ENCODE assay signal across 17 cellular contexts in genomic region chr19:2138061-2138728, GRCh38. TPM values are rescaled to one million over a fixed set of nuclear protein-coding genes. Genes with fewer than 3 reads are reported as not detected.
DNase-seq lines count a peak whose midpoint lies in the region; ATAC-seq and TF ChIP-seq lines count a peak whose summit lies in the region.
"Had no signal": no experiment of that assay in that cellular context is flagged by ENCODE, and none has a peak within 500 bp of the region (broad histone marks: within the 10 kb centered on the region; RNA-seq: fewer than 3 reads in every experiment).

No MANE protein-coding gene starts in this region.

- WGBS in GM23248 (ENCODE audit: low coverage in 1 of 2, low lambda C conversion rate in 2 of 2, missing lambda C conversion rate in 2 of 2), 2 experiments = 70 to 71% methylated on average over 23 of the region's 23 CpGs

- no peaks in the 10 kb centered on the region for H4K20me1 ChIP-seq in GM23248 (ENCODE audit: insufficient read depth)

- peaks cover 100% of the 10 kb centered on the region for H3K79me2 ChIP-seq in GM23248 (ENCODE audit: insufficient read depth)

- H2AFZ ChIP-seq in GM23248 = no peak overlapping the region
- H2AFZ ChIP-seq: GM23338 had no signal

- CTCF ChIA-PET in GM10248 (lab: Yijun Ruan, JAX) = interaction anchor here (1.4 kb wide), 1 partner anchor 10 kb away, joined by 3 read pairs; no protein-coding TSS in a partner anchor

- no peaks in the 10 kb centered on the region for H3F3A ChIP-seq in GM23248 (ENCODE audit: insufficient read depth)

- H3K4me1 ChIP-seq in right atrium auricular region (peaks cover 0 to 14% of the 10 kb centered on the region in 2 donors), skeletal muscle tissue (ENCODE audit: control insufficient read depth in 3 of 3, insufficient read depth in 3 of 3, low read length in 3 of 3) (peaks cover 14 to 31% (median 25%) of the 10 kb centered on the region in 3 donors), GM23248 (ENCODE audit: insufficient read depth) (no peaks in the 10 kb centered on the region)
- H3K4me1 ChIP-seq: Caco-2 had no signal

- ATAC-seq in Right ventricle myocardium superior (ENCODE audit: poor library complexity) (peak; percentile 84), left lobe of liver (peak; percentile 43)
- ATAC-seq: GM23338 had no signal

- H3K36me3 ChIP-seq in right atrium auricular region (peaks cover 24% of the 10 kb centered on the region), skeletal muscle tissue (ENCODE audit: control insufficient read depth in 3 of 3, insufficient read depth in 3 of 3, low read length in 3 of 3) (peaks cover 19 to 26% (median 23%) of the 10 kb centered on the region in 3 donors), GM23248 (ENCODE audit: low read depth) (no peaks in the 10 kb centered on the region; the same call in 1 of the 2 replicates), brain microvascular endothelial cell (replicated peaks) (peaks cover 43% of the 10 kb centered on the region)

- H3K9me2 ChIP-seq in GM23248 (ENCODE audit: insufficient read depth) = no peaks in the 10 kb centered on the region

- H3K9ac ChIP-seq in skeletal muscle tissue (ENCODE audit: low read depth in 1 of 3, low read length in 3 of 3) = peak overlapping the region in 1 of 3 donors; percentile 57
- H3K9ac ChIP-seq in GM23248 = no peak overlapping the region

- H3K27ac ChIP-seq in right atrium auricular region (peak overlapping the region in 1 of 2 donors; percentile 42), skeletal muscle tissue (ENCODE audit: low read depth, low read length) (peak overlapping the region; percentile 38), GM23248 (no peak overlapping the region), brain microvascular endothelial cell (no peak overlapping the region)
- H3K27ac ChIP-seq: C4-2B, HL-60 had no signal

- H3K4me3 ChIP-seq in right atrium auricular region (no peak overlapping the region), skeletal muscle tissue (ENCODE audit: low read length in 3 of 3) (no peak overlapping the region), GM23248 (no peak overlapping the region), brain microvascular endothelial cell (ENCODE audit: low read depth, low read length) (no peak overlapping the region)
- H3K4me3 ChIP-seq: GM23338 had no signal

- intact Hi-C loops in Right ventricle myocardium superior (cut with DNase I) = no loop called here

- peak; percentile 69 for DNase-seq in Right ventricle myocardium superior
- DNase-seq in right atrium auricular region (ENCODE audit: low spot score) = no peak
- peak; percentile 67 for DNase-seq in cerebellum (ENCODE audit: low spot score)
- peak; percentile 47 for DNase-seq in left lobe of liver (ENCODE audit: low spot score)
- DNase-seq in GM23248 = no peak
- DNase-seq in GM10248 (ENCODE audit: extremely low spot score) = no peak
- DNase-seq in brain microvascular endothelial cell = no peak
- DNase-seq: Caco-2, KG1, NCI-H1092, NCI-H2227 treated with DMSO at 0.1 percent for 48 hours, NCI-H526, OCI-M1 had no signal

- H3K27me3 ChIP-seq in right atrium auricular region (no peaks in the 10 kb centered on the region), skeletal muscle tissue (ENCODE audit: control insufficient read depth in 3 of 3, insufficient read depth in 3 of 3, low read length in 3 of 3) (no peaks in the 10 kb centered on the region), GM23248 (replicated peaks; ENCODE audit: insufficient read depth) (no peaks in the 10 kb centered on the region), brain microvascular endothelial cell (replicated peaks) (no peaks in the 10 kb centered on the region)

- H3K9me3 ChIP-seq in right atrium auricular region (no peaks in the 10 kb centered on the region), skeletal muscle tissue (ENCODE audit: control insufficient read depth in 3 of 3, low read length in 3 of 3) (no peaks in the 10 kb centered on the region), GM23248 (ENCODE audit: low read depth) (no peaks in the 10 kb centered on the region)
- H3K9me3 ChIP-seq: Caco-2 had no signal

- in situ Hi-C loops in GM23248 (cut with MboI) = no loop called here
- in situ Hi-C loops in brain microvascular endothelial cell (cut with HindIII; ENCODE audit: low pct_ligation_motif_present, low sequenced_read_pairs) = no loop called here

- POLR2A ChIA-PET in GM10248 (lab: Yijun Ruan, JAX) = no interaction called here

- TF ChIP-seq CTCF in right atrium auricular region (IDR thresholded peaks at IDR 0.05) (no peak), GM10248 (IDR thresholded peaks at IDR 0.05; ENCODE audit: control extremely low read depth, extremely low read depth, low read depth, missing control alignments) (no peak), brain microvascular endothelial cell (IDR thresholded peaks at IDR 0.05; ENCODE audit: low read depth, low read length, missing control alignments) (no peak)

- no peak overlapping the region for H3K4me2 ChIP-seq in GM23248 (ENCODE audit: unreplicated experiment)
- H3K4me2 ChIP-seq: GM23338 had no signal

RNA-seq across cellular contexts. Expression of gene AP3D1, which starts 13.2 kb away (rescaled TPM):
- total RNA-seq in Right ventricle myocardium superior (69.6 TPM), right atrium auricular region (10 to 100 TPM; 82.7 to 95.8 TPM), cerebellum (56.6 TPM), left lobe of liver (63.4 TPM), skeletal muscle tissue (33.4 TPM)
- total RNA-seq in GM23248 (2014; rRNA removed; shearing (Covaris generic)) = 95.4 and 97.6 TPM in 2 replicates
- 65.2 and 79.0 TPM in 2 replicates for polyA plus RNA-seq in GM23248 (2016; fragmentation: Nextera tagmentation; extraction: Ambion mirVana)

RNA-seq across cellular contexts. Expression of gene DOT1L, which starts 25.5 kb away (rescaled TPM):
- total RNA-seq in Right ventricle myocardium superior (9.6 TPM), right atrium auricular region (10 to 100 TPM in 1 of 2 donors, 1 to 10 TPM in 1; 6.7 to 10.3 TPM), cerebellum (12.0 TPM), left lobe of liver (17.2 TPM), skeletal muscle tissue (5.7 TPM)
- 4.3 and 4.4 TPM in 2 replicates for total RNA-seq in GM23248 (2014; rRNA removed; shearing (Covaris generic))
- polyA plus RNA-seq in GM23248 (2016; fragmentation: Nextera tagmentation; extraction: Ambion mirVana) = 4.0 and 5.3 TPM in 2 replicates

RNA-seq across cellular contexts. Expression of gene IZUMO4, which starts 41.5 kb away (rescaled TPM):
- 1.7 TPM for total RNA-seq in Right ventricle myocardium superior
- 1 to 10 TPM in 1 of 2 donors, under 1 TPM in 1; 0.67 to 1.4 TPM for total RNA-seq in right atrium auricular region
- 4.4 TPM for total RNA-seq in cerebellum
- total RNA-seq in left lobe of liver = 5.2 TPM
- total RNA-seq in skeletal muscle tissue = 2.1 TPM
- total RNA-seq in GM23248 (2014; rRNA removed; shearing (Covaris generic)) = 1.6 and 2.3 TPM in 2 replicates
- polyA plus RNA-seq in GM23248 (2016; fragmentation: Nextera tagmentation; extraction: Ambion mirVana) = 0.89 and 1.5 TPM in 2 replicates

RNA-seq across cellular contexts. Expression of gene MOB3A, which starts 42.1 kb away (rescaled TPM):
- total RNA-seq in Right ventricle myocardium superior (15.6 TPM), right atrium auricular region (10 to 100 TPM; 19.7 to 29.4 TPM), cerebellum (14.8 TPM), left lobe of liver (11.2 TPM), skeletal muscle tissue (12.0 TPM)
- total RNA-seq in GM23248 (2014; rRNA removed; shearing (Covaris generic)) = 38.7 and 53.1 TPM in 2 replicates
- 53.7 and 57.0 TPM in 2 replicates for polyA plus RNA-seq in GM23248 (2016; fragmentation: Nextera tagmentation; extraction: Ambion mirVana)

Comparison
In these comparisons a context has a peak if more than half of its experiments do, and no peak if none do; other contexts are left out.
1. DNase-seq: peak in Right ventricle myocardium superior (single experiment), cerebellum (single experiment) and left lobe of liver (single experiment); none in right atrium auricular region (single experiment), GM23248 (single experiment), GM10248 (single experiment) and brain microvascular endothelial cell (single experiment).